1 cellular context compared by ENCODE assay signal in genomic region chr19:45405435-45406164, GRCh38.
TF ChIP-seq lines count a peak whose summit lies in the region.

No MANE protein-coding gene starts in this region.

TF ChIP-seq in HepG2, 621 proteins besides CTCF, POLR2A, EP300 and RAD21 (continued from another document and continues in another):
- no peak for TF ChIP-seq ZBTB3 (CRISPR knock-in tag; IDR thresholded peaks at IDR 0.05; ENCODE audit: borderline replicate concordance, low read depth)
- TF ChIP-seq, protein P1, sequence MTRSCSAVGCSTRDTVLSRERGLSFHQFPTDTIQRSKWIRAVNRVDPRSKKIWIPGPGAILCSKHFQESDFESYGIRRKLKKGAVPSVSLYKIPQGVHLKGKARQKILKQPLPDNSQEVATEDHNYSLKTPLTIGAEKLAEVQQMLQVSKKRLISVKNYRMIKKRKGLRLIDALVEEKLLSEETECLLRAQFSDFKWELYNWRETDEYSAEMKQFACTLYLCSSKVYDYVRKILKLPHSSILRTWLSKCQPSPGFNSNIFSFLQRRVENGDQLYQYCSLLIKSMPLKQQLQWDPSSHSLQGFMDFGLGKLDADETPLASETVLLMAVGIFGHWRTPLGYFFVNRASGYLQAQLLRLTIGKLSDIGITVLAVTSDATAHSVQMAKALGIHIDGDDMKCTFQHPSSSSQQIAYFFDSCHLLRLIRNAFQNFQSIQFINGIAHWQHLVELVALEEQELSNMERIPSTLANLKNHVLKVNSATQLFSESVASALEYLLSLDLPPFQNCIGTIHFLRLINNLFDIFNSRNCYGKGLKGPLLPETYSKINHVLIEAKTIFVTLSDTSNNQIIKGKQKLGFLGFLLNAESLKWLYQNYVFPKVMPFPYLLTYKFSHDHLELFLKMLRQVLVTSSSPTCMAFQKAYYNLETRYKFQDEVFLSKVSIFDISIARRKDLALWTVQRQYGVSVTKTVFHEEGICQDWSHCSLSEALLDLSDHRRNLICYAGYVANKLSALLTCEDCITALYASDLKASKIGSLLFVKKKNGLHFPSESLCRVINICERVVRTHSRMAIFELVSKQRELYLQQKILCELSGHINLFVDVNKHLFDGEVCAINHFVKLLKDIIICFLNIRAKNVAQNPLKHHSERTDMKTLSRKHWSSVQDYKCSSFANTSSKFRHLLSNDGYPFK (CRISPR knock-in tag; IDR thresholded peaks at IDR 0.05; ENCODE audit: borderline replicate concordance), result no peak
- TF ChIP-seq MTF1 (CRISPR knock-in tag; IDR thresholded peaks at IDR 0.05), result no peak
- no peak; the same call in 1 of the 2 replicates for TF ChIP-seq JUN (CRISPR knock-in tag; IDR thresholded peaks at IDR 0.05)
- no peak for TF ChIP-seq THRA (CRISPR knock-in tag; IDR thresholded peaks at IDR 0.05; ENCODE audit: borderline replicate concordance)
- peak; percentile 80 for TF ChIP-seq ATF3 (CRISPR knock-in tag; IDR thresholded peaks at IDR 0.05)
- TF ChIP-seq IRF2 (CRISPR knock-in tag; IDR thresholded peaks at IDR 0.05), result no peak
- TF ChIP-seq ZFP82 (CRISPR knock-in tag; IDR thresholded peaks at IDR 0.05; ENCODE audit: borderline replicate concordance), result no peak
- TF ChIP-seq ZNF350 (CRISPR knock-in tag; IDR thresholded peaks at IDR 0.05; ENCODE audit: borderline replicate concordance, low read depth), result no peak; the same call in 1 of the 2 replicates
- no peak for TF ChIP-seq CENPT (CRISPR knock-in tag; IDR thresholded peaks at IDR 0.05; ENCODE audit: low read depth)
- TF ChIP-seq, protein P2, sequence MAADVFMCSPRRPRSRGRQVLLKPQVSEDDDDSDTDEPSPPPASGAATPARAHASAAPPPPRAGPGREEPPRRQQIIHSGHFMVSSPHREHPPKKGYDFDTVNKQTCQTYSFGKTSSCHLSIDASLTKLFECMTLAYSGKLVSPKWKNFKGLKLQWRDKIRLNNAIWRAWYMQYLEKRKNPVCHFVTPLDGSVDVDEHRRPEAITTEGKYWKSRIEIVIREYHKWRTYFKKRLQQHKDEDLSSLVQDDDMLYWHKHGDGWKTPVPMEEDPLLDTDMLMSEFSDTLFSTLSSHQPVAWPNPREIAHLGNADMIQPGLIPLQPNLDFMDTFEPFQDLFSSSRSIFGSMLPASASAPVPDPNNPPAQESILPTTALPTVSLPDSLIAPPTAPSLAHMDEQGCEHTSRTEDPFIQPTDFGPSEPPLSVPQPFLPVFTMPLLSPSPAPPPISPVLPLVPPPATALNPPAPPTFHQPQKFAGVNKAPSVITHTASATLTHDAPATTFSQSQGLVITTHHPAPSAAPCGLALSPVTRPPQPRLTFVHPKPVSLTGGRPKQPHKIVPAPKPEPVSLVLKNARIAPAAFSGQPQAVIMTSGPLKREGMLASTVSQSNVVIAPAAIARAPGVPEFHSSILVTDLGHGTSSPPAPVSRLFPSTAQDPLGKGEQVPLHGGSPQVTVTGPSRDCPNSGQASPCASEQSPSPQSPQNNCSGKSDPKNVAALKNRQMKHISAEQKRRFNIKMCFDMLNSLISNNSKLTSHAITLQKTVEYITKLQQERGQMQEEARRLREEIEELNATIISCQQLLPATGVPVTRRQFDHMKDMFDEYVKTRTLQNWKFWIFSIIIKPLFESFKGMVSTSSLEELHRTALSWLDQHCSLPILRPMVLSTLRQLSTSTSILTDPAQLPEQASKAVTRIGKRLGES (CRISPR knock-in tag; IDR thresholded peaks at IDR 0.05; ENCODE audit: borderline replicate concordance), result no peak
- no peak for TF ChIP-seq ZNF501 (CRISPR knock-in tag; IDR thresholded peaks at IDR 0.05)
- TF ChIP-seq ZNF704 (CRISPR knock-in tag; IDR thresholded peaks at IDR 0.05; ENCODE audit: borderline replicate concordance), result no peak
- no peak for TF ChIP-seq KLF12 (CRISPR knock-in tag; IDR thresholded peaks at IDR 0.05; ENCODE audit: borderline replicate concordance)
- TF ChIP-seq HNRNPH1 (optimal IDR thresholded peaks at IDR 0.05; ENCODE audit: low read depth, low read length), result no peak
- TF ChIP-seq ELF1 (CRISPR knock-in tag; IDR thresholded peaks at IDR 0.05), result peak; percentile 34; the same call in 1 of the 2 replicates
- TF ChIP-seq HHEX (CRISPR knock-in tag; IDR thresholded peaks at IDR 0.05), result no peak
- no peak for TF ChIP-seq RNF2 (conservative IDR thresholded peaks at IDR 0.05; ENCODE audit: low read depth)
- TF ChIP-seq ZNF3 (CRISPR knock-in tag; IDR thresholded peaks at IDR 0.05), result no peak
- TF ChIP-seq RORA (CRISPR knock-in tag; IDR thresholded peaks at IDR 0.05), result no peak
- TF ChIP-seq MYNN (CRISPR knock-in tag; IDR thresholded peaks at IDR 0.05; ENCODE audit: low read depth), result no peak
- TF ChIP-seq ZNF460 (CRISPR knock-in tag; IDR thresholded peaks at IDR 0.05; ENCODE audit: borderline replicate concordance), result no peak
- no peak for TF ChIP-seq ZNF782 (CRISPR knock-in tag; IDR thresholded peaks at IDR 0.05; ENCODE audit: borderline replicate concordance)
- no peak for TF ChIP-seq ZNF207 (IDR thresholded peaks at IDR 0.05; ENCODE audit: borderline replicate concordance)
- TF ChIP-seq ZFP36L1 (CRISPR knock-in tag; IDR thresholded peaks at IDR 0.05), result no peak
- TF ChIP-seq NFATC3 (CRISPR knock-in tag; IDR thresholded peaks at IDR 0.05), result no peak
- no peak for TF ChIP-seq MTA3 (CRISPR knock-in tag; IDR thresholded peaks at IDR 0.05)
- TF ChIP-seq ZNF720 (CRISPR knock-in tag; IDR thresholded peaks at IDR 0.05), result no peak
- TF ChIP-seq, protein P3, sequence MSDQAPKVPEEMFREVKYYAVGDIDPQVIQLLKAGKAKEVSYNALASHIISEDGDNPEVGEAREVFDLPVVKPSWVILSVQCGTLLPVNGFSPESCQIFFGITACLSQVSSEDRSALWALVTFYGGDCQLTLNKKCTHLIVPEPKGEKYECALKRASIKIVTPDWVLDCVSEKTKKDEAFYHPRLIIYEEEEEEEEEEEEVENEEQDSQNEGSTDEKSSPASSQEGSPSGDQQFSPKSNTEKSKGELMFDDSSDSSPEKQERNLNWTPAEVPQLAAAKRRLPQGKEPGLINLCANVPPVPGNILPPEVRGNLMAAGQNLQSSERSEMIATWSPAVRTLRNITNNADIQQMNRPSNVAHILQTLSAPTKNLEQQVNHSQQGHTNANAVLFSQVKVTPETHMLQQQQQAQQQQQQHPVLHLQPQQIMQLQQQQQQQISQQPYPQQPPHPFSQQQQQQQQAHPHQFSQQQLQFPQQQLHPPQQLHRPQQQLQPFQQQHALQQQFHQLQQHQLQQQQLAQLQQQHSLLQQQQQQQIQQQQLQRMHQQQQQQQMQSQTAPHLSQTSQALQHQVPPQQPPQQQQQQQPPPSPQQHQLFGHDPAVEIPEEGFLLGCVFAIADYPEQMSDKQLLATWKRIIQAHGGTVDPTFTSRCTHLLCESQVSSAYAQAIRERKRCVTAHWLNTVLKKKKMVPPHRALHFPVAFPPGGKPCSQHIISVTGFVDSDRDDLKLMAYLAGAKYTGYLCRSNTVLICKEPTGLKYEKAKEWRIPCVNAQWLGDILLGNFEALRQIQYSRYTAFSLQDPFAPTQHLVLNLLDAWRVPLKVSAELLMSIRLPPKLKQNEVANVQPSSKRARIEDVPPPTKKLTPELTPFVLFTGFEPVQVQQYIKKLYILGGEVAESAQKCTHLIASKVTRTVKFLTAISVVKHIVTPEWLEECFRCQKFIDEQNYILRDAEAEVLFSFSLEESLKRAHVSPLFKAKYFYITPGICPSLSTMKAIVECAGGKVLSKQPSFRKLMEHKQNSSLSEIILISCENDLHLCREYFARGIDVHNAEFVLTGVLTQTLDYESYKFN (CRISPR knock-in tag; conservative IDR thresholded peaks at IDR 0.05), result no peak
- TF ChIP-seq, protein P4, sequence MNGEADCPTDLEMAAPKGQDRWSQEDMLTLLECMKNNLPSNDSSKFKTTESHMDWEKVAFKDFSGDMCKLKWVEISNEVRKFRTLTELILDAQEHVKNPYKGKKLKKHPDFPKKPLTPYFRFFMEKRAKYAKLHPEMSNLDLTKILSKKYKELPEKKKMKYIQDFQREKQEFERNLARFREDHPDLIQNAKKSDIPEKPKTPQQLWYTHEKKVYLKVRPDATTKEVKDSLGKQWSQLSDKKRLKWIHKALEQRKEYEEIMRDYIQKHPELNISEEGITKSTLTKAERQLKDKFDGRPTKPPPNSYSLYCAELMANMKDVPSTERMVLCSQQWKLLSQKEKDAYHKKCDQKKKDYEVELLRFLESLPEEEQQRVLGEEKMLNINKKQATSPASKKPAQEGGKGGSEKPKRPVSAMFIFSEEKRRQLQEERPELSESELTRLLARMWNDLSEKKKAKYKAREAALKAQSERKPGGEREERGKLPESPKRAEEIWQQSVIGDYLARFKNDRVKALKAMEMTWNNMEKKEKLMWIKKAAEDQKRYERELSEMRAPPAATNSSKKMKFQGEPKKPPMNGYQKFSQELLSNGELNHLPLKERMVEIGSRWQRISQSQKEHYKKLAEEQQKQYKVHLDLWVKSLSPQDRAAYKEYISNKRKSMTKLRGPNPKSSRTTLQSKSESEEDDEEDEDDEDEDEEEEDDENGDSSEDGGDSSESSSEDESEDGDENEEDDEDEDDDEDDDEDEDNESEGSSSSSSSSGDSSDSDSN (CRISPR knock-in tag; IDR thresholded peaks at IDR 0.05), result no peak
- 0 out of 2 replicates have a peak, but pooled peaks have one; percentile 55 for TF ChIP-seq ELF4 (CRISPR knock-in tag; IDR thresholded peaks at IDR 0.05; ENCODE audit: borderline replicate concordance)
- peak; percentile 41; the same call in 1 of the 2 replicates for TF ChIP-seq JUND (CRISPR knock-in tag; IDR thresholded peaks at IDR 0.05)
- 0 out of 2 replicates have a peak, but pooled peaks have one; percentile 11 for TF ChIP-seq CHD4 (IDR thresholded peaks at IDR 0.05; ENCODE audit: borderline replicate concordance, low read length)
- TF ChIP-seq IKZF5 (CRISPR knock-in tag; IDR thresholded peaks at IDR 0.05), result peak; percentile 35; the same call in 1 of the 2 replicates
- no peak for TF ChIP-seq DNMT1 (CRISPR knock-in tag; IDR thresholded peaks at IDR 0.05)
- no peak for TF ChIP-seq ZSCAN9 (CRISPR knock-in tag; IDR thresholded peaks at IDR 0.05; ENCODE audit: borderline replicate concordance)
- TF ChIP-seq ZNF766 (CRISPR knock-in tag; IDR thresholded peaks at IDR 0.05; ENCODE audit: borderline replicate concordance), result no peak
- TF ChIP-seq KDM6A (CRISPR knock-in tag; IDR thresholded peaks at IDR 0.05; ENCODE audit: low read depth), result no peak
- TF ChIP-seq JARID2 (CRISPR knock-in tag; IDR thresholded peaks at IDR 0.05; ENCODE audit: insufficient replicate concordance), result no peak
- TF ChIP-seq ZNF124 (CRISPR knock-in tag; IDR thresholded peaks at IDR 0.05), result no peak
- TF ChIP-seq PAX8 (CRISPR knock-in tag; IDR thresholded peaks at IDR 0.05; ENCODE audit: borderline replicate concordance), result no peak
- TF ChIP-seq ZNF781 (CRISPR knock-in tag; IDR thresholded peaks at IDR 0.05; ENCODE audit: borderline replicate concordance, not compliant biosample characterization), result no peak
- TF ChIP-seq PHF8 (CRISPR knock-in tag; IDR thresholded peaks at IDR 0.05), result no peak
- peak; percentile 37; the same call in 1 of the 2 replicates for TF ChIP-seq MAZ (IDR thresholded peaks at IDR 0.05; ENCODE audit: borderline replicate concordance, low read depth, low read length)
- TF ChIP-seq MAZ (CRISPR knock-in tag; IDR thresholded peaks at IDR 0.05; ENCODE audit: low read depth), result no peak; the same call in 1 of the 2 replicates
- TF ChIP-seq ZNF564 (CRISPR knock-in tag; IDR thresholded peaks at IDR 0.05), result peak; percentile 60; the same call in 1 of the 2 replicates
- no peak for TF ChIP-seq ATM (IDR thresholded peaks at IDR 0.05; ENCODE audit: borderline replicate concordance)
- TF ChIP-seq GLMP (CRISPR knock-in tag; IDR thresholded peaks at IDR 0.05; ENCODE audit: borderline replicate concordance), result no peak
- TF ChIP-seq ETV5 (CRISPR knock-in tag; IDR thresholded peaks at IDR 0.05; ENCODE audit: borderline replicate concordance), result no peak; the same call in 1 of the 2 replicates
